Comparison of ENCODE assay signal across 9 cellular contexts in the genomic region with DNA sequence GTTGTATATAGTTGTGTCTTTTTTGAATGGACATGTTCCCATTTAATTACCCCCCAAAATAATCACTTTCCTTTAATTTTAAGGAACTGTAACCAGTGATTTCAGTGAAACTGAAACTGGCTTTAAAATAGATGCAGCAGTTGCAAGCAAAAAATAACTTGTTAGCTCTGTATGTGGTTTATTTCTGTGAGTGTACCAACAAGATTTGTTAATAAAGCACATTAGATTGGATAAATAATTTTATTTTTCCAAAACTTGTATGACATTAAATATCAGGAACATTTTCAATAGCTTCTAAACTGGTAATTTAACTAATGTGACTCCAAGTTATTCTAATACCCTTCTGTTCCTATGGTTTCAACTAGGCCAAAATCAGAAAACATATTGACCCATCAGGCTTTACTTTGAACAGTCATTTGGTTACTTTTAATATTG.
A peak's percentile ranks its signal among the peaks of the same experiment; 100 is the strongest.
DNase-seq lines count a peak whose midpoint lies in the region; ATAC-seq and TF ChIP-seq lines count a peak whose summit lies in the region.
"Had no signal": no experiment of that assay in that cellular context is flagged by ENCODE, and none has a peak within 500 bp of the region (broad histone marks: within the 10 kb centered on the region; RNA-seq: fewer than 3 reads in every experiment).

No MANE protein-coding gene starts in this region.

- no peaks in the 10 kb centered on the region for H3K36me3 ChIP-seq in trophoblast cell (ENCODE audit: control insufficient read depth in 1 of 2, insufficient read depth in 2 of 2, low read length in 2 of 2)

- no peaks in the 10 kb centered on the region for H3K9me3 Mint-ChIP-seq in activated CD4-positive, alpha-beta T cell treated with anti-CD3 and anti-CD28 coated beads, Interleukin-2, amount 10 ng/mL, durations not matched to agents 7 days and 5 days

- no peaks in the 10 kb centered on the region for H3K9me3 ChIP-seq in trophoblast cell (ENCODE audit: insufficient read depth, low read depth, low read length)

- H3K9ac ChIP-seq in trophoblast cell (ENCODE audit: low read length), result no peak overlapping the region

- peak; percentile 40 for ATAC-seq in GM18519 (IDR thresholded peaks at IDR 0.05; ENCODE audit: low FRiP score, unreplicated experiment)
- peak; percentile 60 for ATAC-seq in GM21723 (IDR thresholded peaks at IDR 0.05; ENCODE audit: unreplicated experiment)
- ATAC-seq in HG03442 (IDR thresholded peaks at IDR 0.05; ENCODE audit: unreplicated experiment), result peak; percentile 48
- ATAC-seq in activated CD4-positive, CD25-positive, alpha-beta regulatory T cell treated with anti-CD3 and anti-CD28 coated beads, Interleukin-2, amount 50 U/mL, for 24 hours, result no peak
- ATAC-seq: right cardiac atrium had no signal

- H3K4me1 Mint-ChIP-seq in activated CD4-positive, alpha-beta T cell treated with anti-CD3 and anti-CD28 coated beads, Interleukin-2, amount 10 ng/mL, durations not matched to agents 7 days and 5 days, result peaks cover 23% of the 10 kb centered on the region

- no peak overlapping the region for H4K91ac ChIP-seq in trophoblast cell (ENCODE audit: low read depth, low read length)

- no peaks in the 10 kb centered on the region for H3K27me3 ChIP-seq in trophoblast cell (ENCODE audit: insufficient read depth, low read length)

- H3K79me1 ChIP-seq in trophoblast cell (ENCODE audit: low read length), result no peaks in the 10 kb centered on the region

- no peak overlapping the region for H3K14ac ChIP-seq in trophoblast cell (ENCODE audit: low read length)

- no peak overlapping the region for H2BK120ac ChIP-seq in trophoblast cell (ENCODE audit: insufficient read depth, low read length, poor library complexity)

- no peak for TF ChIP-seq CTCF in RWPE1 (conservative IDR thresholded peaks at IDR 0.05; ENCODE audit: low read depth)

- no peak overlapping the region for H2AFZ ChIP-seq in trophoblast cell (ENCODE audit: insufficient read depth, low read length, poor library complexity)

- H2BK5ac ChIP-seq in trophoblast cell (ENCODE audit: low read depth, low read length, poor library complexity), result no peak overlapping the region

- H3K4me1 ChIP-seq in trophoblast cell (ENCODE audit: control insufficient read depth in 1 of 2, insufficient read depth in 2 of 2, low read length in 2 of 2), result no peaks in the 10 kb centered on the region

- no peak overlapping the region for H4K12ac ChIP-seq in trophoblast cell (ENCODE audit: low read depth, low read length)

- H3K79me2 ChIP-seq in trophoblast cell (ENCODE audit: control insufficient read depth, insufficient read depth, low read length, poor library complexity), result no peaks in the 10 kb centered on the region

- no peak overlapping the region for H3K4me3 Mint-ChIP-seq in activated CD4-positive, alpha-beta T cell treated with anti-CD3 and anti-CD28 coated beads, Interleukin-2, amount 10 ng/mL, durations not matched to agents 7 days and 5 days

- no peak overlapping the region for H3K18ac ChIP-seq in trophoblast cell (ENCODE audit: low read length)

- no peak overlapping the region for H2BK12ac ChIP-seq in trophoblast cell (ENCODE audit: low read length)

- H3K27me3 Mint-ChIP-seq in activated CD4-positive, alpha-beta T cell treated with anti-CD3 and anti-CD28 coated beads, Interleukin-2, amount 10 ng/mL, durations not matched to agents 7 days and 5 days, result no peaks in the 10 kb centered on the region

- peaks cover 24% of the 10 kb centered on the region for H3K36me3 Mint-ChIP-seq in activated CD4-positive, alpha-beta T cell treated with anti-CD3 and anti-CD28 coated beads, Interleukin-2, amount 10 ng/mL, durations not matched to agents 7 days and 5 days (ENCODE audit: low read depth)

- POLR2A ChIA-PET in activated CD4-positive, alpha-beta T cell treated with anti-CD3 and anti-CD28 coated beads, Interleukin-2, amount 10 ng/mL, durations not matched to agents 7 days and 5 days (lab: Charles Lee), result interaction anchor here (1.1 kb wide), 1 partner anchor 16 kb away, joined by 3 read pairs; no protein-coding TSS in a partner anchor
- POLR2A ChIA-PET in RWPE1 (lab: Yijun Ruan, JAX; ENCODE audit: low non-redundant PET), result no interaction called here

- no peak overlapping the region for H2AK5ac ChIP-seq in trophoblast cell (ENCODE audit: low read length)

- CTCF ChIA-PET in activated CD4-positive, alpha-beta T cell treated with anti-CD3 and anti-CD28 coated beads, Interleukin-2, amount 10 ng/mL, durations not matched to agents 7 days and 5 days (lab: Charles Lee), result interaction anchor here (0.6 kb wide), 1 partner anchor 207 kb away, joined by 5 read pairs; no protein-coding TSS in a partner anchor
- CTCF ChIA-PET in RWPE1 (lab: Yijun Ruan, JAX), result interaction anchor here (0.7 kb wide), 1 partner anchor 1836 kb away, joined by 3 read pairs; no protein-coding TSS in a partner anchor

- no peak overlapping the region for H3K4me3 ChIP-seq in trophoblast cell (ENCODE audit: low read depth, low read length)

- DNase-seq in epithelial cell of prostate (ENCODE audit: low read depth, low spot score), result no peak
- DNase-seq in activated CD4-positive, alpha-beta T cell treated with anti-CD3 and anti-CD28 coated beads, Interleukin-2, amount 10 ng/mL, durations not matched to agents 7 days and 5 days, result no peak
- no peak for DNase-seq in RWPE1 (ENCODE audit: low spot score)
- DNase-seq in trophoblast cell, result no peak
- DNase-seq: right cardiac atrium had no signal

- no peak overlapping the region for H3K4me2 ChIP-seq in trophoblast cell (ENCODE audit: low read length)

- no peak overlapping the region for H3K27ac Mint-ChIP-seq in activated CD4-positive, alpha-beta T cell treated with anti-CD3 and anti-CD28 coated beads, Interleukin-2, amount 10 ng/mL, durations not matched to agents 7 days and 5 days

- no peak overlapping the region for H3K23ac ChIP-seq in trophoblast cell (ENCODE audit: low read length)

- H4K8ac ChIP-seq in trophoblast cell (ENCODE audit: low read depth, low read length), result no peak overlapping the region

- no peak overlapping the region for H3K4ac ChIP-seq in trophoblast cell (ENCODE audit: low read depth, low read length)

- H3K27ac ChIP-seq in epithelial cell of prostate, result peak overlapping the region; percentile 56
- no peak overlapping the region for H3K27ac ChIP-seq in RWPE1
- H3K27ac ChIP-seq in trophoblast cell (ENCODE audit: low read depth, low read length), result no peak overlapping the region

Comparison
In these comparisons a context has a peak if more than half of its experiments do, and no peak if none do; other contexts are left out.
1. ATAC-seq: peak in GM18519 (single experiment), GM21723 (single experiment) and HG03442 (single experiment); none in activated CD4-positive, CD25-positive, alpha-beta regulatory T cell treated with anti-CD3 and anti-CD28 coated beads, Interleukin-2, amount 50 U/mL, for 24 hours (0 of 2).